ENCODE assay signal across 13 cellular contexts in genomic region chr1:110280804-110281203, GRCh38. TPM values are rescaled to one million over a fixed set of nuclear protein-coding genes. Genes with fewer than 3 reads are reported as not detected.
A peak's percentile ranks its signal among the peaks of the same experiment; 100 is the strongest.
DNase-seq lines count a peak whose midpoint lies in the region; ATAC-seq and TF ChIP-seq lines count a peak whose summit lies in the region.
"Had no signal": no experiment of that assay in that cellular context is flagged by ENCODE, and none has a peak within 500 bp of the region (broad histone marks: within the 10 kb centered on the region; RNA-seq: fewer than 3 reads in every experiment).

No MANE protein-coding gene starts in this region.

- H3K79me2 ChIP-seq in GM23248 (ENCODE audit: insufficient read depth) = no peaks in the 10 kb centered on the region

- no peak overlapping the region for H2AFZ ChIP-seq in GM23248

- H3K4me2 ChIP-seq in BLaER1 (peak overlapping the region; percentile 32; the same call in 1 of the 2 replicates), GM23248 (ENCODE audit: unreplicated experiment) (no peak overlapping the region)

- H3K9ac ChIP-seq in BLaER1 (no peak overlapping the region), GM23248 (no peak overlapping the region)

- no peak overlapping the region for H3K27ac ChIP-seq in BLaER1
- no peak overlapping the region for H3K27ac ChIP-seq in HEK293 (ENCODE audit: extremely low read depth, low read depth, low read length)
- no peak overlapping the region for H3K27ac ChIP-seq in coronary artery
- no peak overlapping the region for H3K27ac ChIP-seq in GM23248
- H3K27ac ChIP-seq: 22Rv1 had no signal

- CTCF ChIA-PET in HEK293 (lab: Yijun Ruan, JAX) = interaction anchor here (0.6 to 1.6 kb wide), 5 partner anchors 20 to 263 kb away, joined by 3 to 6 read pairs (median 3); no protein-coding TSS in a partner anchor

- ATAC-seq in GM18873 (IDR thresholded peaks at IDR 0.05; ENCODE audit: low FRiP score, unreplicated experiment) = no peak

- H3K27me3 ChIP-seq in BLaER1 = no peaks in the 10 kb centered on the region
- H3K27me3 ChIP-seq in GM23248 (replicated peaks; ENCODE audit: insufficient read depth) = no peaks in the 10 kb centered on the region

- H3K36me3 ChIP-seq in BLaER1 = no peaks in the 10 kb centered on the region
- no peaks in the 10 kb centered on the region for H3K36me3 ChIP-seq in HEK293 (ENCODE audit: control insufficient read depth in 2 of 2, insufficient read depth in 1 of 2, low read length in 2 of 2)
- no peaks in the 10 kb centered on the region for H3K36me3 ChIP-seq in GM23248 (ENCODE audit: low read depth)
- H3K36me3 ChIP-seq: HAP-1 had no signal

- no peak for TF ChIP-seq CTCF in HEK293 (tag by site-specific recombination; IDR thresholded peaks at IDR 0.05)
- TF ChIP-seq CTCF in coronary artery (IDR thresholded peaks at IDR 0.05) = no peak

- no peak overlapping the region for H3K4me3 ChIP-seq in BLaER1
- no peak overlapping the region for H3K4me3 ChIP-seq in HEK293 (ENCODE audit: low read depth, low read length)
- H3K4me3 ChIP-seq in coronary artery = no peak overlapping the region
- H3K4me3 ChIP-seq in GM23248 = no peak overlapping the region
- H3K4me3 ChIP-seq: HAP-1 had no signal

- H3K9me3 ChIP-seq in BLaER1 = no peaks in the 10 kb centered on the region
- no peaks in the 10 kb centered on the region for H3K9me3 ChIP-seq in HEK293 (ENCODE audit: control insufficient read depth, insufficient read depth, low read depth, low read length)
- no peaks in the 10 kb centered on the region for H3K9me3 ChIP-seq in GM23248 (ENCODE audit: low read depth)
- H3K9me3 ChIP-seq: HAP-1 had no signal

- POLR2A ChIA-PET in HEK293 (lab: Yijun Ruan, JAX) = interaction anchor here (0.7 kb wide), 1 partner anchor 58 kb away, joined by 3 read pairs; no protein-coding TSS in a partner anchor

- in situ Hi-C loops in GM23248 (cut with MboI) = no loop called here

- peaks cover 4% of the 10 kb centered on the region; the same call in 1 of the 2 replicates for H3F3A ChIP-seq in GM23248 (ENCODE audit: insufficient read depth)

- WGBS in GM23248 (ENCODE audit: low coverage in 1 of 2, low lambda C conversion rate in 2 of 2, missing lambda C conversion rate in 2 of 2), 2 experiments = 49 to 53% methylated on average over 5 of the region's 5 CpGs

- peaks cover 19% of the 10 kb centered on the region for H3K4me1 ChIP-seq in BLaER1
- H3K4me1 ChIP-seq in HEK293 (ENCODE audit: control insufficient read depth, insufficient read depth, low read length) = no peaks in the 10 kb centered on the region
- 0 out of 2 replicates have a peak, but pooled peaks cover 12% of the 10 kb centered on the region for H3K4me1 ChIP-seq in GM23248 (ENCODE audit: insufficient read depth)
- H3K4me1 ChIP-seq: HAP-1 had no signal

- no peaks in the 10 kb centered on the region for H3K9me2 ChIP-seq in GM23248 (ENCODE audit: insufficient read depth)

- H4K20me1 ChIP-seq in BLaER1 (no peaks in the 10 kb centered on the region), GM23248 (ENCODE audit: insufficient read depth) (no peaks in the 10 kb centered on the region)

- DNase-seq in coronary artery (ENCODE audit: low spot score) (peak; percentile 64), GM23248 (no peak)
- no peak for DNase-seq in activated CD8-positive, alpha-beta memory T cell treated with anti-CD3 and anti-CD28 coated beads, Interleukin-2, amount 50 U/mL, for 4 hours
- DNase-seq: C1 segment of cervical spinal cord; Calu3; CD4-positive, alpha-beta memory T cell; COR-L47; GOT3 had no signal

TF ChIP-seq in HEK293, 187 proteins besides CTCF, POLR2A, EP300 and RAD21:
- TF ChIP-seq ZNF114 (tag by site-specific recombination; IDR thresholded peaks at IDR 0.05) = no peak
- peak; percentile 88 for TF ChIP-seq GLIS1 (tag by site-specific recombination; IDR thresholded peaks at IDR 0.05)
- TF ChIP-seq KLF7 (tag by site-specific recombination; IDR thresholded peaks at IDR 0.05; ENCODE audit: borderline replicate concordance) = no peak
- TF ChIP-seq HOXD13 (CRISPR knock-in tag; IDR thresholded peaks at IDR 0.05; ENCODE audit: borderline replicate concordance) = no peak

RNA-seq across cellular contexts. Expression of gene RBM15, which starts 58.4 kb away (rescaled TPM):
- total RNA-seq in GM23248 (2014; rRNA removed; shearing (Covaris generic)) = 18.7 and 22.5 TPM in 2 replicates
- 6.4 and 6.6 TPM in 2 replicates for polyA plus RNA-seq in GM23248 (2016; fragmentation: Nextera tagmentation; extraction: Ambion mirVana)
